In the genomic region with DNA sequence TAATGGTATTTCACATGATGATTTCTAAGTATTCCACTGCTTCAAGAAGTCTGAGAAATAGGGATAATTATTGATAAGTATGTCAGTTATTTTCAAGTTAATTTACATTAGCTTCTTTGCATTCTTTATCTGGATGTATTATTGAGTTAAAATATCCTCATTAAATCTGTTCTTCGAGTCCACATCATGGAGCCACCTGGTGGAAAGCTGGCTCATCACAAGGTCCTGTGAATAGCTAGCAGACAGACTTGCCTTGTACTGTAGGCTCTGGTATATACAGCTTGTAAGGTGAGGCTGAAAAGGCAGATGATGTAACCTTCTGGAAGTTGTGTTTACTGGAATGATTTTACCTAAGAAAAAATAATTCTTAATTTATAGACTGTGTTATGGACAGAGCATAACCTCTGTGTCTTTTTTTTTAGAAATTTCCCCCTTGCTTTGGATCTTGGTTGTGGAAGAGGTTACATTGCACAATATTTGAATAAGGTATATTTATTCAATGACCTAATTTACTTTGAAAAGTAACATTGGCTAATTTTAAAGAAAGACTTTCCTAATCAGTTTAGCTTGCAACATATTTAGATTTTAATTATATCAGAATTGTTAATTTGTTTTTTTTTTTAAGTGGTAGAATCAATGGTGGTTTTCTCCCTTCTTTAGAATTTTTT, we compare ENCODE assay signal across 1 cellular context.
TF ChIP-seq lines count a peak whose summit lies in the region.

No MANE protein-coding gene starts in this region.

TF ChIP-seq in GM12878, 131 proteins besides CTCF, POLR2A, EP300 and RAD21:
- TF ChIP-seq, protein P1, sequence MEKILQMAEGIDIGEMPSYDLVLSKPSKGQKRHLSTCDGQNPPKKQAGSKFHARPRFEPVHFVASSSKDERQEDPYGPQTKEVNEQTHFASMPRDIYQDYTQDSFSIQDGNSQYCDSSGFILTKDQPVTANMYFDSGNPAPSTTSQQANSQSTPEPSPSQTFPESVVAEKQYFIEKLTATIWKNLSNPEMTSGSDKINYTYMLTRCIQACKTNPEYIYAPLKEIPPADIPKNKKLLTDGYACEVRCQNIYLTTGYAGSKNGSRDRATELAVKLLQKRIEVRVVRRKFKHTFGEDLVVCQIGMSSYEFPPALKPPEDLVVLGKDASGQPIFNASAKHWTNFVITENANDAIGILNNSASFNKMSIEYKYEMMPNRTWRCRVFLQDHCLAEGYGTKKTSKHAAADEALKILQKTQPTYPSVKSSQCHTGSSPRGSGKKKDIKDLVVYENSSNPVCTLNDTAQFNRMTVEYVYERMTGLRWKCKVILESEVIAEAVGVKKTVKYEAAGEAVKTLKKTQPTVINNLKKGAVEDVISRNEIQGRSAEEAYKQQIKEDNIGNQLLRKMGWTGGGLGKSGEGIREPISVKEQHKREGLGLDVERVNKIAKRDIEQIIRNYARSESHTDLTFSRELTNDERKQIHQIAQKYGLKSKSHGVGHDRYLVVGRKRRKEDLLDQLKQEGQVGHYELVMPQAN (conservative IDR thresholded peaks at IDR 0.05): no peak
- TF ChIP-seq SMC3 (IDR thresholded peaks at IDR 0.05; ENCODE audit: borderline replicate concordance, low read length): peak; percentile 53; the same call in 1 of the 2 replicates
TF ChIP-seq in GM12878: peak in this region for 1.
